In genomic region chr5:140075371-140075770, GRCh38 we compare ENCODE assay signal across 12 cellular contexts. TPM values are rescaled to one million over a fixed set of nuclear protein-coding genes. Genes with fewer than 3 reads are reported as not detected.
DNase-seq lines count a peak whose midpoint lies in the region; ATAC-seq and TF ChIP-seq lines count a peak whose summit lies in the region.
"Had no signal": no experiment of that assay in that cellular context is flagged by ENCODE, and none has a peak within 500 bp of the region (broad histone marks: within the 10 kb centered on the region; RNA-seq: fewer than 3 reads in every experiment).

No MANE protein-coding gene starts in this region.

- DNase-seq in AG09309 (ENCODE audit: low read depth), result peak; percentile 14
- DNase-seq in GM13977 (ENCODE audit: low spot score), result peak; percentile 10
- peak in 1 of 2 experiments; percentile 59 for DNase-seq in PC-9
- peak; percentile 57 for DNase-seq in fibroblast of the aortic adventitia (ENCODE audit: low read depth)
- DNase-seq in iPS-NIHi7 (ENCODE audit: extremely low spot score), result no peak
- no peak for DNase-seq in occipital lobe (lab: John Stamatoyannopoulos, UW)
- no peak for DNase-seq in activated T-cell treated with anti-CD3 and anti-CD28 coated beads for 4 hours
- DNase-seq: activated B cell treated with CpG ODN at 0.5 μM for 24 hours; activated naive CD4-positive, alpha-beta T cell treated with anti-CD3 and anti-CD28 coated beads for 36 hours; NCI-H2171; trophoblast cell had no signal

- no peaks in the 10 kb centered on the region for H3K27me3 ChIP-seq in PC-9 (ENCODE audit: insufficient read depth, low read depth)

- ATAC-seq in activated T-helper 17 cell treated with anti-CD3 and anti-CD28 coated beads, Interleukin-2, amount 50 U/mL, for 72 hours (replicated peaks), result no peak

- CTCF ChIA-PET in PC-9 (lab: Charles Lee), result interaction anchor here (0.6 to 1.5 kb wide), 5 partner anchors 64 to 281 kb away, joined by 3 to 5 read pairs (median 3); no protein-coding TSS in a partner anchor

- H3K79me2 ChIP-seq in PC-9 (ENCODE audit: low read depth), result no peaks in the 10 kb centered on the region

- no peaks in the 10 kb centered on the region for H3K9me3 Mint-ChIP-seq in activated T-helper 17 cell treated with anti-CD3 and anti-CD28 coated beads, Interleukin-2, amount 50 U/mL, for 72 hours
- H3K9me3 Mint-ChIP-seq: activated B cell treated with CpG ODN at 0.5 μM for 24 hours; activated naive CD4-positive, alpha-beta T cell treated with anti-CD3 and anti-CD28 coated beads for 36 hours had no signal

- no peaks in the 10 kb centered on the region for H3K36me3 Mint-ChIP-seq in activated T-helper 17 cell treated with anti-CD3 and anti-CD28 coated beads, Interleukin-2, amount 50 U/mL, for 72 hours (ENCODE audit: low read depth)

- H4K20me1 ChIP-seq in PC-9 (ENCODE audit: insufficient read depth), result no peaks in the 10 kb centered on the region

- H3K4me1 ChIP-seq in PC-9 (replicated peaks; ENCODE audit: insufficient read depth), result no peaks in the 10 kb centered on the region

- no peak overlapping the region for H3K27ac ChIP-seq in PC-9

- H3K27me3 Mint-ChIP-seq in activated T-helper 17 cell treated with anti-CD3 and anti-CD28 coated beads, Interleukin-2, amount 50 U/mL, for 72 hours, result peaks cover 9% of the 10 kb centered on the region

- no peaks in the 10 kb centered on the region for H3K9me3 ChIP-seq in PC-9 (ENCODE audit: insufficient read depth, low read depth)

- BruUV-seq in PC-9 (replicated peaks; lab: Mats Ljungman, UMichigan), result no TSS peak

- no peaks in the 10 kb centered on the region for H3K36me3 ChIP-seq in PC-9 (ENCODE audit: low read depth)

- intact Hi-C loops in PC-9 (cut with micrococcal nuclease; ENCODE audit: unreplicated experiment), result loop anchor here (1.0 to 2.0 kb wide), 2 partner anchors 69 to 281 kb away; no protein-coding TSS in a partner anchor

- H3K4me3 ChIP-seq in AG09309 (ENCODE audit: control insufficient read depth, low read depth, low read length) (no peak overlapping the region), PC-9 (no peak overlapping the region), fibroblast of the aortic adventitia (ENCODE audit: low read depth, low read length) (no peak overlapping the region)

- POLR2A ChIA-PET in PC-9 (lab: Charles Lee; ENCODE audit: unreplicated experiment), result no interaction called here

- H3F3A ChIP-seq in PC-9 (ENCODE audit: insufficient read depth, low read depth), result no peaks in the 10 kb centered on the region

- no peaks in the 10 kb centered on the region for H3K4me1 Mint-ChIP-seq in activated T-helper 17 cell treated with anti-CD3 and anti-CD28 coated beads, Interleukin-2, amount 50 U/mL, for 72 hours
- H3K4me1 Mint-ChIP-seq: activated B cell treated with CpG ODN at 0.5 μM for 24 hours had no signal

- no peak overlapping the region for H3K27ac Mint-ChIP-seq in activated T-helper 17 cell treated with anti-CD3 and anti-CD28 coated beads, Interleukin-2, amount 50 U/mL, for 72 hours
- H3K27ac Mint-ChIP-seq: activated B cell treated with CpG ODN at 0.5 μM for 24 hours; activated naive CD4-positive, alpha-beta T cell treated with anti-CD3 and anti-CD28 coated beads for 36 hours had no signal

- no peak overlapping the region for H2AFZ ChIP-seq in PC-9

- no peak overlapping the region for H3K4me3 Mint-ChIP-seq in activated T-helper 17 cell treated with anti-CD3 and anti-CD28 coated beads, Interleukin-2, amount 50 U/mL, for 72 hours
- H3K4me3 Mint-ChIP-seq: activated B cell treated with CpG ODN at 0.5 μM for 24 hours; activated naive CD4-positive, alpha-beta T cell treated with anti-CD3 and anti-CD28 coated beads for 36 hours had no signal

- in situ Hi-C loops in GM13977 (cut with MboI; ENCODE audit: low pct_unique_long_range_greater_than_20kb, low sequenced_read_pairs, unreplicated experiment), result no loop called here

- no peaks in the 10 kb centered on the region for H3K9me2 ChIP-seq in PC-9 (ENCODE audit: insufficient read depth)

- TF ChIP-seq CTCF in AG09309 (IDR thresholded peaks at IDR 0.05; ENCODE audit: control insufficient read depth, insufficient read depth, low read depth, low read length, missing control alignments) (peak; percentile 17), GM13977 (IDR thresholded peaks at IDR 0.05; ENCODE audit: extremely low read depth, insufficient read depth, missing control alignments) (peak; percentile 6), PC-9 (conservative IDR thresholded peaks at IDR 0.05) (peak; percentile 68), fibroblast of the aortic adventitia (IDR thresholded peaks at IDR 0.05; ENCODE audit: insufficient read depth, low read length) (peak; percentile 50)

- H3K4me2 ChIP-seq in PC-9, result no peak overlapping the region

RNA-seq across cellular contexts. Expression of gene NRG2, which starts 32.3 kb away (rescaled TPM):
- not detected in 2 replicates for total RNA-seq in PC-9 (2021)
- total RNA-seq in fibroblast of the aortic adventitia (ENCODE audit: low replicate concordance), result 0.36 TPM in 1 of 2 replicates, not detected in the other
- total RNA-seq in occipital lobe, result 4.1 TPM
- total RNA-seq in activated T-helper 17 cell treated with anti-CD3 and anti-CD28 coated beads, Interleukin-2, amount 50 U/mL, for 72 hours, result under 1 TPM; 0.11 to 0.48 TPM
- total RNA-seq: activated naive CD4-positive, alpha-beta T cell treated with anti-CD3 and anti-CD28 coated beads for 36 hours had no signal

RNA-seq across cellular contexts. Expression of gene PURA, which starts 38.5 kb away (rescaled TPM):
- total RNA-seq in PC-9 (2021) (13.6 and 17.9 TPM in 2 replicates), fibroblast of the aortic adventitia (ENCODE audit: low replicate concordance) (30.4 and 33.8 TPM in 2 replicates), occipital lobe (14.5 TPM)
- total RNA-seq in activated T-helper 17 cell treated with anti-CD3 and anti-CD28 coated beads, Interleukin-2, amount 50 U/mL, for 72 hours, result 10 to 100 TPM; 11.1 to 14.3 TPM

RNA-seq across cellular contexts. Expression of gene IGIP, which starts 50.4 kb away (rescaled TPM):
- 6.2 and 7.5 TPM in 2 replicates for total RNA-seq in PC-9 (2021)
- total RNA-seq in fibroblast of the aortic adventitia (ENCODE audit: low replicate concordance), result 7.8 and 13.7 TPM in 2 replicates
- total RNA-seq in occipital lobe, result 11.9 TPM
- 1 to 10 TPM; 2.4 to 6.7 TPM for total RNA-seq in activated T-helper 17 cell treated with anti-CD3 and anti-CD28 coated beads, Interleukin-2, amount 50 U/mL, for 72 hours

Comparison
In these comparisons a context has a peak if more than half of its experiments do, and no peak if none do; other contexts are left out.
1. DNase-seq: peak in AG09309 (single experiment), GM13977 (single experiment) and fibroblast of the aortic adventitia (single experiment); none in iPS-NIHi7 (single experiment), occipital lobe (single experiment) and activated T-cell treated with anti-CD3 and anti-CD28 coated beads for 4 hours (single experiment).
2. CTCF ChIP-seq: peak in every context shown above with its lines; median percentile 68 in PC-9; 50 in fibroblast of the aortic adventitia; 17 in AG09309; 6 in GM13977.